Comparison of ENCODE assay signal across 10 cellular contexts in the genomic region with DNA sequence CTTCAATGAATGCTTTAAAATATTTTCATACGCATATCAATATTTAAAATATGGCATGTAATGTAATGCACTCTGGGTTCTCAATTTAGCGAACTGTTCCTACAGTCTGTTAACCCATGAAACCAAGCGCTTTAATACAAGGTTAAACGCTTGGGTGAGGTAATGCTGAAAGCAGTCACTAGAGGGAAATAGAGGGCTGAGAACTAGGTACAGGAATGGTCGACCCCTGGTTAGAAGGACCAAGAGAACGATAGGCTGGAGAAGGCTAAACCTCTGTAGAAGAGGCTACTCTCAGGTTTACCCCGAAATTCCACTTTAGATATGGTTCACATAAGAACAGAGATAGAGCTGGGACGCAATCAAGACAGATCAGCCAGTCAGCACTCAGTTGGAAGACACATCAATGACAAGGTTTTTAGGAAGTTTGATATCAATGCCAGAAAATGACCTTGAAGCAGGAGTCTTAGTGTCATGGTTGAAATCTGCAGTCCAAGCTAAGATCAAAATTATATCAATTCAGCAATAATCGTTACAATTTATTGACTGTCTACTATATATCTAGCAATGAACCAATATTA. TPM values are rescaled to one million over a fixed set of nuclear protein-coding genes. Genes with fewer than 3 reads are reported as not detected.
A peak's percentile ranks its signal among the peaks of the same experiment; 100 is the strongest.
DNase-seq lines count a peak whose midpoint lies in the region; ATAC-seq, FAIRE-seq and TF ChIP-seq lines count a peak whose summit lies in the region.
"Had no signal": no experiment of that assay in that cellular context is flagged by ENCODE, and none has a peak within 500 bp of the region (broad histone marks: within the 10 kb centered on the region; RNA-seq: fewer than 3 reads in every experiment).

No MANE protein-coding gene starts in this region.

- H3K4me2 ChIP-seq in DND-41 (ENCODE audit: insufficient read depth, low read length) (no peak overlapping the region), astrocyte (ENCODE audit: low read length) (peak overlapping the region; percentile 15)

- peak; percentile 47 for FAIRE-seq in astrocyte (lab: Jason Lieb, UNC)

- H3K4me1 Mint-ChIP-seq in astrocyte (ENCODE audit: low read depth, unreplicated experiment) = peaks cover 13% of the 10 kb centered on the region

- no peak overlapping the region for H3K9ac ChIP-seq in DND-41 (ENCODE audit: low read depth, low read length)
- no peak overlapping the region for H3K9ac ChIP-seq in astrocyte (ENCODE audit: low read length)

- H3K4me3 ChIP-seq in DND-41 (ENCODE audit: low read depth in 1 of 2, low read length in 2 of 2) (no peak overlapping the region), astrocyte (ENCODE audit: insufficient read depth, low read depth, low read length) (no peak overlapping the region), thoracic aorta (no peak overlapping the region), lower leg skin (ENCODE audit: low read depth, poor library complexity, severe bottlenecking) (no peak overlapping the region)

- H3K27ac ChIP-seq in DND-41 (ENCODE audit: low read length) (no peak overlapping the region), astrocyte (ENCODE audit: low read depth, low read length) (no peak overlapping the region), thoracic aorta (no peak overlapping the region)

- H3K4me3 Mint-ChIP-seq in astrocyte (ENCODE audit: unreplicated experiment) = no peak overlapping the region
- H3K4me3 Mint-ChIP-seq: activated naive CD8-positive, alpha-beta T cell; stimulated activated naive CD8-positive, alpha-beta T cell treated with anti-CD3 and anti-CD28 coated beads, Interleukin-15, Interleukin-2, amounts not matched to agents 100 ng/mL and 50 ng/mL, for 24 hours had no signal

- no peaks in the 10 kb centered on the region for H3K9me3 Mint-ChIP-seq in astrocyte (ENCODE audit: unreplicated experiment)
- H3K9me3 Mint-ChIP-seq: stimulated activated naive CD8-positive, alpha-beta T cell treated with anti-CD3 and anti-CD28 coated beads, Interleukin-15, Interleukin-2, amounts not matched to agents 100 ng/mL and 50 ng/mL, for 24 hours had no signal

- ATAC-seq in DND-41 (ENCODE audit: insufficient read depth, low read depth) (peak; percentile 85), GM19025 (IDR thresholded peaks at IDR 0.05; ENCODE audit: low read depth, unreplicated experiment) (peak; percentile 86), HG03064 (IDR thresholded peaks at IDR 0.05; ENCODE audit: low read depth, unreplicated experiment) (peak; percentile 64), thoracic aorta (ENCODE audit: insufficient number of reproducible peaks, low FRiP score, low read depth) (no peak)

- H3K27me3 Mint-ChIP-seq in astrocyte (ENCODE audit: low read depth, unreplicated experiment) = no peaks in the 10 kb centered on the region

- peaks cover 4% of the 10 kb centered on the region for H3K27me3 ChIP-seq in DND-41 (ENCODE audit: insufficient read depth, low read length, poor library complexity)
- H3K27me3 ChIP-seq in astrocyte (ENCODE audit: insufficient read depth, low read length) = no peaks in the 10 kb centered on the region
- no peaks in the 10 kb centered on the region for H3K27me3 ChIP-seq in thoracic aorta (replicated peaks; ENCODE audit: insufficient read depth)

- no peaks in the 10 kb centered on the region for H3K79me2 ChIP-seq in DND-41 (ENCODE audit: insufficient read depth, low read length)
- peaks cover 99% of the 10 kb centered on the region for H3K79me2 ChIP-seq in astrocyte (ENCODE audit: insufficient read depth, low read length)

- 72 to 77% methylated on average over 9 of the region's 9 CpGs for WGBS in lower leg skin, 2 donors

- H4K20me1 ChIP-seq in DND-41 (ENCODE audit: insufficient read depth, low read length) (no peaks in the 10 kb centered on the region), astrocyte (ENCODE audit: insufficient read depth, low read length) (no peaks in the 10 kb centered on the region)

- no peak for TF ChIP-seq POLR2A in lower leg skin (IDR thresholded peaks at IDR 0.05)

- peaks cover 17% of the 10 kb centered on the region for H3K36me3 Mint-ChIP-seq in astrocyte (ENCODE audit: low read depth, unreplicated experiment)
- H3K36me3 Mint-ChIP-seq: activated naive CD8-positive, alpha-beta T cell had no signal

- H3K4me1 ChIP-seq in DND-41 (ENCODE audit: insufficient read depth, low read length) (no peaks in the 10 kb centered on the region), astrocyte (ENCODE audit: insufficient read depth, low read length) (peaks cover 11% of the 10 kb centered on the region), thoracic aorta (ENCODE audit: control insufficient read depth in 1 of 2, low read depth in 2 of 2) (peaks cover 5 to 18% of the 10 kb centered on the region in 2 donors)

- peak overlapping the region; percentile 6 for H3K27ac Mint-ChIP-seq in astrocyte (ENCODE audit: unreplicated experiment)
- H3K27ac Mint-ChIP-seq: activated naive CD8-positive, alpha-beta T cell; stimulated activated naive CD8-positive, alpha-beta T cell treated with anti-CD3 and anti-CD28 coated beads, Interleukin-15, Interleukin-2, amounts not matched to agents 100 ng/mL and 50 ng/mL, for 24 hours had no signal

- intact Hi-C loops in lower leg skin (cut with DNase I; ENCODE audit: low total_unique reads) = no loop called here

- TF ChIP-seq CTCF in DND-41 (IDR thresholded peaks at IDR 0.05; ENCODE audit: borderline replicate concordance, extremely low read depth, low read length, poor library complexity, severe bottlenecking) = peak; percentile 69
- peak; percentile 86 for TF ChIP-seq CTCF in astrocyte (IDR thresholded peaks at IDR 0.05; ENCODE audit: insufficient read depth, low read depth, low read length)
- TF ChIP-seq CTCF in thoracic aorta (IDR thresholded peaks at IDR 0.05) = peak; percentile 78
- no peak for TF ChIP-seq CTCF in lower leg skin (IDR thresholded peaks at IDR 0.05)

- no peak overlapping the region for H2AFZ ChIP-seq in DND-41 (ENCODE audit: low read depth, low read length)
- H2AFZ ChIP-seq in astrocyte (ENCODE audit: low read depth, low read length) = no peak overlapping the region

- H3K36me3 ChIP-seq in DND-41 (ENCODE audit: insufficient read depth, low read length) = no peaks in the 10 kb centered on the region
- peaks cover 33% of the 10 kb centered on the region for H3K36me3 ChIP-seq in astrocyte (ENCODE audit: insufficient read depth, low read length)
- H3K36me3 ChIP-seq in thoracic aorta = no peaks in the 10 kb centered on the region

- DNase-seq in DND-41 (peak; percentile 33), NCI-H345 (lab: John Stamatoyannopoulos, UW) (peak; percentile 28), astrocyte (ENCODE audit: low read depth) (peak; percentile 40), iris pigment epithelial cell (ENCODE audit: low read depth) (peak; percentile 61), thoracic aorta (ENCODE audit: low spot score) (no peak), lower leg skin (ENCODE audit: low spot score in 2 of 2) (no peak)

- H3K9me3 ChIP-seq in DND-41 (ENCODE audit: insufficient read depth, low read length, severe bottlenecking) (no peaks in the 10 kb centered on the region), astrocyte (ENCODE audit: insufficient read depth, low read depth, low read length) (no peaks in the 10 kb centered on the region), thoracic aorta (no peaks in the 10 kb centered on the region)

RNA-seq across cellular contexts. Expression of a gene that starts 26.9 kb away (rescaled TPM):
- 60.1 and 66.5 TPM in 2 replicates for total RNA-seq in astrocyte
- total RNA-seq in thoracic aorta = 10 to 100 TPM; 15.0 to 25.0 TPM
- total RNA-seq in lower leg skin = 1 to 10 TPM in 3 of 4 donors, under 1 TPM in 1; 0.42 to 3.7 (median 1.6) TPM

Comparison
In these comparisons a context has a peak if more than half of its experiments do, and no peak if none do; other contexts are left out.
1. DNase-seq: peak in DND-41 (single experiment), NCI-H345 (single experiment), astrocyte (single experiment) and iris pigment epithelial cell (single experiment); none in thoracic aorta (single experiment) and lower leg skin (0 of 2).
2. CTCF ChIP-seq: peak in DND-41 (single experiment), astrocyte (single experiment) and thoracic aorta (single experiment); none in lower leg skin (0 of 3).